26 cellular contexts compared by ENCODE assay signal in genomic region chr11:69708731-69709401, GRCh38. TPM values are rescaled to one million over a fixed set of nuclear protein-coding genes. Genes with fewer than 3 reads are reported as not detected.
"Had no signal": no experiment of that assay in that cellular context is flagged by ENCODE, and none has a peak within 500 bp of the region (broad histone marks: within the 10 kb centered on the region; RNA-seq: fewer than 3 reads in every experiment).

No MANE protein-coding gene starts in this region.

- H3K9me3 ChIP-seq: heart right ventricle, left ventricle myocardium inferior, neutrophil, sigmoid colon, stomach, suprapubic skin, tibial nerve had no signal

- H3K4me2 ChIP-seq: smooth muscle cell had no signal

- H3K36me3 ChIP-seq: heart right ventricle, left ventricle myocardium inferior, neutrophil, sigmoid colon, stomach, suprapubic skin, tibial nerve had no signal

- H3K4me3 ChIP-seq: heart right ventricle, left ventricle myocardium inferior, sigmoid colon, smooth muscle cell, stomach, suprapubic skin, tibial nerve had no signal

- DNase-seq: activated CD4-positive, alpha-beta T cell treated with anti-CD3 and anti-CD28 coated beads, Interleukin-2, amount 50 U/mL, for 48 hours; activated effector memory CD4-positive, alpha-beta T cell treated with Interleukin-2 at 50 U/mL for 16 hours; activated naive CD4-positive, alpha-beta T cell treated with anti-CD3 and anti-CD28 coated beads for 36 hours; activated naive CD8-positive, alpha-beta T cell treated with anti-CD3 and anti-CD28 coated beads, Interleukin-2, amount 10 ng/mL, durations not matched to agents 7 days and 5 days; activated T-cell treated with anti-CD3 and anti-CD28 coated beads, Interleukin-2, amount 50 U/mL, for 72 hours; amniotic stem cell; cerebellar nuclear complex; cortex of kidney; heart right ventricle; immature natural killer cell; kidney glomerular epithelial cell; left ventricle myocardium inferior; naive thymus-derived CD8-positive, alpha-beta T cell; sigmoid colon; stimulated activated CD4-positive, alpha-beta T cell treated with anti-CD3 and anti-CD28 coated beads, Interleukin-15, amount 100 ng/mL, for 24 hours; stomach; T-cell had no signal

- ATAC-seq: activated T-cell treated with anti-CD3 and anti-CD28 coated beads, Interleukin-2, amount 50 U/mL, for 72 hours; heart right ventricle; naive thymus-derived CD8-positive, alpha-beta T cell; stimulated activated memory B cell treated with anti-CD40 and anti-IgM and Interleukin-4, amounts not matched to agents 10 μg/mL and 1 μg/mL and 100 μg/mL, for 72 hours; T-cell had no signal

- H3K27ac ChIP-seq: heart right ventricle, left ventricle myocardium inferior, neutrophil, sigmoid colon, stomach, suprapubic skin, tibial nerve had no signal

RNA-seq across cellular contexts. Expression of gene FGF19, which starts 5.0 kb away (rescaled TPM):
- total RNA-seq: activated naive CD8-positive, alpha-beta T cell treated with anti-CD3 and anti-CD28 coated beads, Interleukin-2, amount 10 ng/mL, durations not matched to agents 7 days and 5 days; epithelial cell of proximal tubule; fibroblast of villous mesenchyme; heart right ventricle; left ventricle myocardium inferior; lung microvascular endothelial cell; mesothelial cell of epicardium; naive thymus-derived CD8-positive, alpha-beta T cell; sigmoid colon; smooth muscle cell; stomach; suprapubic skin; tibial nerve had no signal
